In genomic region chr22:24406322-24407277, GRCh38 we compare ENCODE assay signal across 12 cellular contexts. TPM values are rescaled to one million over a fixed set of nuclear protein-coding genes. Genes with fewer than 3 reads are reported as not detected.
DNase-seq lines count a peak whose midpoint lies in the region; ATAC-seq and TF ChIP-seq lines count a peak whose summit lies in the region.
"Had no signal": no experiment of that assay in that cellular context is flagged by ENCODE, and none has a peak within 500 bp of the region (broad histone marks: within the 10 kb centered on the region; RNA-seq: fewer than 3 reads in every experiment).

No MANE protein-coding gene starts in this region.

- TF ChIP-seq CTCF in WTC11 (IDR thresholded peaks at IDR 0.05) (no peak), left lung (IDR thresholded peaks at IDR 0.05) (no peak)

- intact Hi-C loops in left lung (cut with DNase I) = no loop called here

- no peaks in the 10 kb centered on the region for H3K9me3 ChIP-seq in left lung

- no peak overlapping the region for H3K4me3 ChIP-seq in left lung

- H3K36me3 ChIP-seq in left lung = peaks cover 0 to 27% of the 10 kb centered on the region in 2 donors

- H3K27me3 Mint-ChIP-seq in activated naive CD4-positive, alpha-beta T cell treated with anti-CD3 and anti-CD28 coated beads, Interleukin-2, amount 10 ng/mL, durations not matched to agents 7 days and 5 days = no peaks in the 10 kb centered on the region
- H3K27me3 Mint-ChIP-seq in WTC11 (ENCODE audit: low read depth) = no peaks in the 10 kb centered on the region

- peak overlapping the region; percentile 72 for H3K27ac Mint-ChIP-seq in activated naive CD4-positive, alpha-beta T cell treated with anti-CD3 and anti-CD28 coated beads, Interleukin-2, amount 10 ng/mL, durations not matched to agents 7 days and 5 days
- H3K27ac Mint-ChIP-seq in WTC11 = peak overlapping the region; percentile 62

- peak overlapping the region; percentile 15 to 40 for H3K27ac ChIP-seq in left lung
- H3K27ac ChIP-seq: parathyroid adenoma had no signal

- CTCF ChIA-PET in activated naive CD4-positive, alpha-beta T cell treated with anti-CD3 and anti-CD28 coated beads, Interleukin-2, amount 10 ng/mL, durations not matched to agents 7 days and 5 days (lab: Charles Lee) = interaction anchor here (1.1 to 1.4 kb wide), 2 partner anchors 49 to 115 kb away, joined by 3 read pairs; no protein-coding TSS in a partner anchor
- CTCF ChIA-PET in WTC11 (lab: Charles Lee) = interaction anchor here (0.8 to 2.6 kb wide), 6 partner anchors 14 to 115 kb away, joined by 3 to 16 read pairs (median 5); no protein-coding TSS in a partner anchor

- no peak for DNase-seq in activated naive CD4-positive, alpha-beta T cell treated with anti-CD3 and anti-CD28 coated beads, Interleukin-2, amount 10 ng/mL, durations not matched to agents 7 days and 5 days
- DNase-seq in activated naive CD4-positive, alpha-beta T cell treated with anti-CD3 and anti-CD28 coated beads, Interleukin-2, amount 50 U/mL, for 16 hours = no peak
- DNase-seq in WTC11 (ENCODE audit: low spot score) (no peak), left lung (no peak), NCI-H2081 treated with DMSO at 0.1 percent for 48 hours (lab: John Stamatoyannopoulos, UW) (no peak), AG08396 (ENCODE audit: low spot score) (no peak), globus pallidus (ENCODE audit: low spot score) (no peak)
- DNase-seq in stimulated activated CD8-positive, alpha-beta memory T cell treated with anti-CD3 and anti-CD28 coated beads, Interleukin-4, amount 100 ng/mL, for 48 hours = peak; percentile 17
- DNase-seq: activated CD4-positive, CD25-positive, alpha-beta regulatory T cell; NCI-H1105 treated with DMSO at 0.1 percent for 48 hours; NCI-H748 treated with DMSO at 0.1 percent for 48 hours had no signal

- no peaks in the 10 kb centered on the region for H3K27me3 ChIP-seq in left lung

- no peak overlapping the region for H3K4me3 Mint-ChIP-seq in activated naive CD4-positive, alpha-beta T cell treated with anti-CD3 and anti-CD28 coated beads, Interleukin-2, amount 10 ng/mL, durations not matched to agents 7 days and 5 days
- no peak overlapping the region for H3K4me3 Mint-ChIP-seq in WTC11

- H3K9me3 Mint-ChIP-seq in activated naive CD4-positive, alpha-beta T cell treated with anti-CD3 and anti-CD28 coated beads, Interleukin-2, amount 10 ng/mL, durations not matched to agents 7 days and 5 days = no peaks in the 10 kb centered on the region
- no peaks in the 10 kb centered on the region for H3K9me3 Mint-ChIP-seq in WTC11

- ATAC-seq in WTC11 (peak; percentile 62), left lung (no peak)

- peaks cover 16 to 69% of the 10 kb centered on the region in 2 donors for H3K4me1 ChIP-seq in left lung

- POLR2A ChIA-PET in WTC11 (lab: Charles Lee) = no interaction called here

- peaks cover 37% of the 10 kb centered on the region for H3K4me1 Mint-ChIP-seq in activated naive CD4-positive, alpha-beta T cell treated with anti-CD3 and anti-CD28 coated beads, Interleukin-2, amount 10 ng/mL, durations not matched to agents 7 days and 5 days
- peaks cover 25% of the 10 kb centered on the region for H3K4me1 Mint-ChIP-seq in WTC11

- H3K36me3 Mint-ChIP-seq in activated naive CD4-positive, alpha-beta T cell treated with anti-CD3 and anti-CD28 coated beads, Interleukin-2, amount 10 ng/mL, durations not matched to agents 7 days and 5 days = peaks cover 7% of the 10 kb centered on the region
- peaks cover 14% of the 10 kb centered on the region for H3K36me3 Mint-ChIP-seq in WTC11

TF ChIP-seq in WTC11, 78 proteins besides CTCF, POLR2A, EP300 and RAD21:
- TF ChIP-seq E2F4 (CRISPR knock-in tag; IDR thresholded peaks at IDR 0.05; ENCODE audit: borderline replicate concordance, low read depth) = no peak
- no peak for TF ChIP-seq USF2 (CRISPR knock-in tag; IDR thresholded peaks at IDR 0.05)

RNA-seq across cellular contexts. Expression of gene ADORA2A, which starts 20.8 kb away (rescaled TPM):
- total RNA-seq in WTC11 (2021) (7.0 to 8.1 TPM (median 7.6 TPM) in 3 replicates), left lung (10 to 100 TPM; 11.5 to 16.8 TPM)
